In genomic region chrX:147191361-147191760, GRCh38 we compare ENCODE assay signal across 7 cellular contexts.
"Had no signal": no experiment of that assay in that cellular context is flagged by ENCODE, and none has a peak within 500 bp of the region (broad histone marks: within the 10 kb centered on the region; RNA-seq: fewer than 3 reads in every experiment).

No MANE protein-coding gene starts in this region.

- H3K4me3 ChIP-seq: K562 had no signal

- H3K9ac ChIP-seq: KMS-11 had no signal

- H3K27ac ChIP-seq: HL-60, KMS-11 had no signal

- DNase-seq: IMR-90, KBM-7, KG1 had no signal

- H3K4me2 ChIP-seq: KMS-11 had no signal

- ATAC-seq: HepG2, K562 had no signal
